12 cellular contexts compared by ENCODE assay signal in the genomic region with DNA sequence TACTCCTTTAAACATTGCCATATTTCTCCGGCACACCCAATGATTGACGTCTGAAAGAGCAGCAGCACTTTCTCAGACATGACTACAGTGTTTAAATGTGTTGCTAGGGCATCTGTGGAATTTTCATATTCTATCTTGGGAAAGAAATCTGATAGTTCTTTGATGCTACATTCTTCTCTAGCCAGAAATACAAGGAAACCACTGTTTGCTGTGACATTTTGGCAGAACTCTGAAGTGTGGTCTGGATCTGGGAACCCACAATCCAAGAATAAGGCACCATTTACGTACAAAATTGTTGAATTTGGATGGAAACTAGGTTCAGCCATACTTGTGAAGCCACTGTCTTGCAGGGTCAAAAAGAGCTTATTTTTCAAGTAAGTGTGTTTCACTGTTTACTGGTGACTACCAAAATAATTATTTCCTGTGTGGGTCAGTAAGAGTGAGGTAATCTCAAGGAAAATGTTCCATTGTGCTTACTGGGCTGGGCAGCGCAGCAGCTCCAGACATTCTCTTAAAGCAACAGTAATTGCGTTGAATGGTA. TPM values are rescaled to one million over a fixed set of nuclear protein-coding genes. Genes with fewer than 3 reads are reported as not detected.
A peak's percentile ranks its signal among the peaks of the same experiment; 100 is the strongest.
DNase-seq lines count a peak whose midpoint lies in the region; ATAC-seq and TF ChIP-seq lines count a peak whose summit lies in the region.
"Had no signal": no experiment of that assay in that cellular context is flagged by ENCODE, and none has a peak within 500 bp of the region (broad histone marks: within the 10 kb centered on the region; RNA-seq: fewer than 3 reads in every experiment).

No MANE protein-coding gene starts in this region.

- no peak overlapping the region for H3K27ac Mint-ChIP-seq in naive thymus-derived CD4-positive, alpha-beta T cell
- H3K27ac Mint-ChIP-seq: activated naive CD8-positive, alpha-beta T cell treated with anti-CD3 and anti-CD28 coated beads, Interleukin-2, amount 50 U/mL, for 24 hours; CD4-positive, alpha-beta memory T cell had no signal

- H3K9me3 Mint-ChIP-seq in naive thymus-derived CD4-positive, alpha-beta T cell: peaks cover 0 to 1% (median 0%) of the 10 kb centered on the region in 11 donors
- H3K9me3 Mint-ChIP-seq: activated naive CD8-positive, alpha-beta T cell treated with anti-CD3 and anti-CD28 coated beads, Interleukin-2, amount 50 U/mL, for 24 hours had no signal

- peak; percentile 71 for DNase-seq in AG09319 (ENCODE audit: extremely low read depth, low read depth)
- DNase-seq in SJSA1 (ENCODE audit: low read depth in 1 of 2, low spot score in 2 of 2): peak; percentile 48 to 65
- DNase-seq in fibroblast of peridontal ligament (ENCODE audit: extremely low read depth): peak; percentile 99
- DNase-seq in NCI-H82 (lab: John Stamatoyannopoulos, UW): no peak
- no peak for DNase-seq in cerebellar cortex (ENCODE audit: low spot score)
- DNase-seq in COR-L47 (lab: John Stamatoyannopoulos, UW): no peak
- no peak for DNase-seq in naive thymus-derived CD4-positive, alpha-beta T cell
- DNase-seq: activated naive CD8-positive, alpha-beta T cell treated with anti-CD3 and anti-CD28 coated beads, Interleukin-2, amount 50 U/mL, for 24 hours; CD4-positive, alpha-beta memory T cell; mesendoderm; NCI-H187 had no signal

- CTCF ChIA-PET in naive thymus-derived CD4-positive, alpha-beta T cell (lab: Charles Lee): no interaction called here

- POLR2A ChIA-PET in naive thymus-derived CD4-positive, alpha-beta T cell (lab: Charles Lee): no interaction called here

- H3K27me3 ChIP-seq in SJSA1 (replicated peaks): no peaks in the 10 kb centered on the region
- no peaks in the 10 kb centered on the region for H3K27me3 ChIP-seq in parathyroid adenoma (ENCODE audit: control insufficient read depth, insufficient read depth, low read length)
- no peaks in the 10 kb centered on the region for H3K27me3 ChIP-seq in naive thymus-derived CD4-positive, alpha-beta T cell (ENCODE audit: control insufficient read depth in 2 of 2, insufficient read depth in 2 of 2, low read length in 2 of 2)

- H3K4me3 Mint-ChIP-seq in naive thymus-derived CD4-positive, alpha-beta T cell: no peak overlapping the region
- H3K4me3 Mint-ChIP-seq: activated naive CD8-positive, alpha-beta T cell treated with anti-CD3 and anti-CD28 coated beads, Interleukin-2, amount 50 U/mL, for 24 hours; CD4-positive, alpha-beta memory T cell had no signal

- no peak for TF ChIP-seq CTCF in AG09319 (IDR thresholded peaks at IDR 0.05; ENCODE audit: low read depth, low read length)
- no peak for TF ChIP-seq CTCF in parathyroid adenoma (IDR thresholded peaks at IDR 0.05)

- peaks cover 21 to 53% (median 29%) of the 10 kb centered on the region in 7 donors for H3K4me1 Mint-ChIP-seq in naive thymus-derived CD4-positive, alpha-beta T cell

- ATAC-seq in naive thymus-derived CD4-positive, alpha-beta T cell: no peak
- ATAC-seq: activated naive CD8-positive, alpha-beta T cell treated with anti-CD3 and anti-CD28 coated beads, Interleukin-2, amount 50 U/mL, for 24 hours had no signal

- H3K36me3 Mint-ChIP-seq in naive thymus-derived CD4-positive, alpha-beta T cell: peaks cover 0 to 6% (median 0%) of the 10 kb centered on the region in 5 donors
- H3K36me3 Mint-ChIP-seq: CD4-positive, alpha-beta memory T cell had no signal

- no peaks in the 10 kb centered on the region for H3K79me2 ChIP-seq in parathyroid adenoma

- intact Hi-C loops in naive thymus-derived CD4-positive, alpha-beta T cell (cut with micrococcal nuclease): loop anchor here in 1 of 2 donors (2.0 kb wide), 1 partner anchor 20 kb away; no protein-coding TSS in a partner anchor

- peak overlapping the region; percentile 89 for H3K27ac ChIP-seq in SJSA1
- H3K27ac ChIP-seq in parathyroid adenoma: peak overlapping the region; percentile 67
- no peak overlapping the region for H3K27ac ChIP-seq in naive thymus-derived CD4-positive, alpha-beta T cell (ENCODE audit: low read depth, low read length)

- H3K4me1 ChIP-seq in SJSA1 (replicated peaks) (peaks cover 43% of the 10 kb centered on the region), parathyroid adenoma (no peaks in the 10 kb centered on the region)
- peaks cover 6 to 18% of the 10 kb centered on the region in 2 donors for H3K4me1 ChIP-seq in naive thymus-derived CD4-positive, alpha-beta T cell (ENCODE audit: control insufficient read depth in 2 of 2, insufficient read depth in 2 of 2, low read length in 2 of 2)

- no peaks in the 10 kb centered on the region for H3K27me3 Mint-ChIP-seq in naive thymus-derived CD4-positive, alpha-beta T cell
- H3K27me3 Mint-ChIP-seq: activated naive CD8-positive, alpha-beta T cell treated with anti-CD3 and anti-CD28 coated beads, Interleukin-2, amount 50 U/mL, for 24 hours; CD4-positive, alpha-beta memory T cell had no signal

- no peak overlapping the region for H3K4me3 ChIP-seq in SJSA1
- H3K4me3 ChIP-seq in parathyroid adenoma (ENCODE audit: low read depth, low read length): no peak overlapping the region
- no peak overlapping the region for H3K4me3 ChIP-seq in naive thymus-derived CD4-positive, alpha-beta T cell (ENCODE audit: low read length)

- no peak overlapping the region for H2AFZ ChIP-seq in parathyroid adenoma

- H3K4me2 ChIP-seq in parathyroid adenoma (ENCODE audit: low read length): no peak overlapping the region

- no peak overlapping the region for H3K9ac ChIP-seq in parathyroid adenoma

- H3K9me3 ChIP-seq in SJSA1 (replicated peaks): no peaks in the 10 kb centered on the region
- H3K9me3 ChIP-seq in parathyroid adenoma (ENCODE audit: control insufficient read depth, low read length): no peaks in the 10 kb centered on the region
- H3K9me3 ChIP-seq in naive thymus-derived CD4-positive, alpha-beta T cell (ENCODE audit: control insufficient read depth in 2 of 3, low read length in 3 of 3): no peaks in the 10 kb centered on the region

- H3K36me3 ChIP-seq in SJSA1 (no peaks in the 10 kb centered on the region), parathyroid adenoma (ENCODE audit: control insufficient read depth, insufficient read depth, low read length) (no peaks in the 10 kb centered on the region)
- no peaks in the 10 kb centered on the region for H3K36me3 ChIP-seq in naive thymus-derived CD4-positive, alpha-beta T cell (ENCODE audit: control insufficient read depth in 2 of 3, insufficient read depth in 3 of 3, low read length in 3 of 3)

RNA-seq across cellular contexts. Expression of a gene that starts 21.3 kb away (rescaled TPM):
- not detected in 2 replicates for total RNA-seq in SJSA1 (2014; rRNA removed; shearing (Covaris generic))
- total RNA-seq in naive thymus-derived CD4-positive, alpha-beta T cell: 100 to 1,000 TPM in 4 of 5 experiments, 10 to 100 TPM in 1; 66.7 to 224 (median 121) TPM
- 10 to 100 TPM; 52.2 to 67.5 TPM for polyA plus RNA-seq in naive thymus-derived CD4-positive, alpha-beta T cell

Comparison
In these comparisons a context has a peak if more than half of its experiments do, and no peak if none do; other contexts are left out.
1. DNase-seq: peak in AG09319 (single experiment), SJSA1 (2 of 2) and fibroblast of peridontal ligament (single experiment); none in NCI-H82 (single experiment), cerebellar cortex (single experiment), COR-L47 (single experiment) and naive thymus-derived CD4-positive, alpha-beta T cell (0 of 9).
2. RNA of a gene that starts 21.3 kb away (total RNA-seq): 66.7 to 224 TPM in naive thymus-derived CD4-positive, alpha-beta T cell; not detected in SJSA1; every median in the first group is over 10 times any median in the second.